ENCODE assay signal across 8 cellular contexts in genomic region chr4:13527983-13528822, GRCh38. TPM values are rescaled to one million over a fixed set of nuclear protein-coding genes. Genes with fewer than 3 reads are reported as not detected.
DNase-seq lines count a peak whose midpoint lies in the region; ATAC-seq, FAIRE-seq and TF ChIP-seq lines count a peak whose summit lies in the region.

No MANE protein-coding gene starts in this region.

- peak; percentile 71 to 80 for ATAC-seq in activated CD4-positive, CD25-positive, alpha-beta regulatory T cell treated with anti-CD3 and anti-CD28 coated beads, Interleukin-2, amount 50 U/mL, for 24 hours
- ATAC-seq in GM21825 (IDR thresholded peaks at IDR 0.05; ENCODE audit: unreplicated experiment) (peak; percentile 89), sciatic nerve (no peak)

- no peak for FAIRE-seq in small intestine (lab: Jason Lieb, UNC)

- H3K27me3 ChIP-seq in KMS-11 (ENCODE audit: insufficient read depth, low read depth) = no peaks in the 10 kb centered on the region
- H3K27me3 ChIP-seq in small intestine (ENCODE audit: control insufficient read depth in 2 of 2, insufficient read depth in 2 of 2, low read length in 2 of 2) = peaks cover 6 to 79% of the 10 kb centered on the region in 2 donors

- TF ChIP-seq CTCF in KMS-11 (conservative IDR thresholded peaks at IDR 0.05; ENCODE audit: low read depth, low read length) = no peak
- TF ChIP-seq CTCF in epithelial cell of esophagus (IDR thresholded peaks at IDR 0.05; ENCODE audit: insufficient read depth, low read depth, low read length, missing control alignments) = no peak

- intact Hi-C loops in sciatic nerve (cut with DNase I) = no loop called here

- peak overlapping the region; percentile 88 for H3K4me2 ChIP-seq in KMS-11

- H3K36me3 ChIP-seq in KMS-11 (ENCODE audit: insufficient read depth) = no peaks in the 10 kb centered on the region
- no peaks in the 10 kb centered on the region for H3K36me3 ChIP-seq in small intestine (ENCODE audit: control insufficient read depth in 2 of 2, insufficient read depth in 2 of 2, low read length in 2 of 2)

- H2AFZ ChIP-seq in KMS-11 (ENCODE audit: low read depth) = peak overlapping the region; percentile 26; the same call in 1 of the 2 replicates

- no peaks in the 10 kb centered on the region for H4K20me1 ChIP-seq in KMS-11 (ENCODE audit: insufficient read depth)

- 4 to 7% (median 6%) methylated on average over 35 of the region's 35 CpGs for WGBS in small intestine, 3 donors

- H3K79me2 ChIP-seq in KMS-11 (ENCODE audit: insufficient read depth, low read depth) = no peaks in the 10 kb centered on the region

- H3K4me1 ChIP-seq in KMS-11 (ENCODE audit: low read depth, poor library complexity, severe bottlenecking) (peaks cover 4% of the 10 kb centered on the region), small intestine (ENCODE audit: control insufficient read depth in 2 of 2, insufficient read depth in 1 of 2, low read depth in 1 of 2, low read length in 1 of 2) (no peaks in the 10 kb centered on the region)

- H3K9me3 ChIP-seq in small intestine (ENCODE audit: control insufficient read depth, low read depth) = no peaks in the 10 kb centered on the region

- no peak overlapping the region for H3K9ac ChIP-seq in KMS-11

- H3K4me3 ChIP-seq in KMS-11 (IDR thresholded peaks at IDR 0.05; ENCODE audit: insufficient read depth, low read depth, low read length) = peak overlapping the region; percentile 72
- H3K4me3 ChIP-seq in epithelial cell of esophagus (ENCODE audit: low read length) = no peak overlapping the region
- no peak overlapping the region for H3K4me3 ChIP-seq in small intestine (ENCODE audit: low read depth in 1 of 2, low read length in 2 of 2)

- H3K27ac ChIP-seq in KMS-11 = no peak overlapping the region
- no peak overlapping the region for H3K27ac ChIP-seq in small intestine (ENCODE audit: low read depth in 1 of 2, low read length in 1 of 2)
- no peak overlapping the region for H3K27ac ChIP-seq in caudate nucleus (ENCODE audit: low read depth, low read length)

- DNase-seq in activated CD4-positive, CD25-positive, alpha-beta regulatory T cell (lab: John Stamatoyannopoulos, UW) = no peak
- DNase-seq in epithelial cell of esophagus (ENCODE audit: low read depth) (peak; percentile 60), sciatic nerve (ENCODE audit: low spot score) (no peak), small intestine (no peak), caudate nucleus (lab: John Stamatoyannopoulos, UW) (no peak)

RNA-seq across cellular contexts. Expression of gene NKX3-2, which starts 16.1 kb away (rescaled TPM):
- total RNA-seq in sciatic nerve = not detected
- under 1 TPM in 1 of 3 donors, not detected in 2; 0.24 TPM for polyA plus RNA-seq in small intestine

RNA-seq across cellular contexts. Expression of gene RAB28, which starts 44.1 kb away (rescaled TPM):
- total RNA-seq in sciatic nerve = 25.0 TPM
- 10 to 100 TPM in 1 of 3 donors, 1 to 10 TPM in 2; 7.4 to 13.6 (median 8.4) TPM for polyA plus RNA-seq in small intestine
